18 cellular contexts compared by ENCODE assay signal in genomic region chr15:96789999-96790398, GRCh38.
DNase-seq lines count a peak whose midpoint lies in the region; ATAC-seq and TF ChIP-seq lines count a peak whose summit lies in the region.
"Had no signal": no experiment of that assay in that cellular context is flagged by ENCODE, and none has a peak within 500 bp of the region (broad histone marks: within the 10 kb centered on the region; RNA-seq: fewer than 3 reads in every experiment).

No MANE protein-coding gene starts in this region.

- no peaks in the 10 kb centered on the region for H3K27me3 ChIP-seq in BE2C

- no peaks in the 10 kb centered on the region for H3K4me1 ChIP-seq in BE2C

- H3K4me3 ChIP-seq in BE2C (ENCODE audit: low read depth, low read length): no peak overlapping the region
- H3K4me3 ChIP-seq: GM23248 had no signal

- DNase-seq in HT-29 (ENCODE audit: low spot score) (peak; percentile 51), MV-4-11 (lab: John Stamatoyannopoulos, UW) (peak; percentile 83), SKM-1 treated with dmso at 0.1 percent for 144 hours (lab: John Stamatoyannopoulos, UW; ENCODE audit: unreplicated experiment) (peak; percentile 20), kidney tubule cell (ENCODE audit: low spot score) (peak; percentile 62), ureter (ENCODE audit: low spot score) (no peak), left cardiac atrium (no peak), BE2C (no peak)
- DNase-seq: COR-L47, DMS53, GM23248, MM.1S, NCI-H1417 treated with DMSO at 0.1 percent for 48 hours, NCI-H2029 treated with DMSO at 0.1 percent for 48 hours, NCI-H2171 treated with DMSO at 0.1 percent for 48 hours, NCI-H774, SHP77 treated with DMSO at 0.1 percent for 48 hours, T-helper 2 cell had no signal

- ATAC-seq in GM19328 (IDR thresholded peaks at IDR 0.05; ENCODE audit: unreplicated experiment) (no peak), left cardiac atrium (no peak)

- intact Hi-C loops in left cardiac atrium (cut with DNase I): no loop called here

- H3K9me3 ChIP-seq in BE2C: no peaks in the 10 kb centered on the region

- H3K36me3 ChIP-seq in BE2C: no peaks in the 10 kb centered on the region

- TF ChIP-seq CTCF in BE2C (IDR thresholded peaks at IDR 0.05; ENCODE audit: low read depth, low read length): no peak

Comparison
In these comparisons a context has a peak if more than half of its experiments do, and no peak if none do; other contexts are left out.
1. DNase-seq: peak in HT-29 (single experiment), MV-4-11 (single experiment), SKM-1 treated with dmso at 0.1 percent for 144 hours (single experiment) and kidney tubule cell (single experiment); none in ureter (single experiment), left cardiac atrium (single experiment) and BE2C (single experiment).